Comparison of ENCODE assay signal across 9 cellular contexts in the genomic region with DNA sequence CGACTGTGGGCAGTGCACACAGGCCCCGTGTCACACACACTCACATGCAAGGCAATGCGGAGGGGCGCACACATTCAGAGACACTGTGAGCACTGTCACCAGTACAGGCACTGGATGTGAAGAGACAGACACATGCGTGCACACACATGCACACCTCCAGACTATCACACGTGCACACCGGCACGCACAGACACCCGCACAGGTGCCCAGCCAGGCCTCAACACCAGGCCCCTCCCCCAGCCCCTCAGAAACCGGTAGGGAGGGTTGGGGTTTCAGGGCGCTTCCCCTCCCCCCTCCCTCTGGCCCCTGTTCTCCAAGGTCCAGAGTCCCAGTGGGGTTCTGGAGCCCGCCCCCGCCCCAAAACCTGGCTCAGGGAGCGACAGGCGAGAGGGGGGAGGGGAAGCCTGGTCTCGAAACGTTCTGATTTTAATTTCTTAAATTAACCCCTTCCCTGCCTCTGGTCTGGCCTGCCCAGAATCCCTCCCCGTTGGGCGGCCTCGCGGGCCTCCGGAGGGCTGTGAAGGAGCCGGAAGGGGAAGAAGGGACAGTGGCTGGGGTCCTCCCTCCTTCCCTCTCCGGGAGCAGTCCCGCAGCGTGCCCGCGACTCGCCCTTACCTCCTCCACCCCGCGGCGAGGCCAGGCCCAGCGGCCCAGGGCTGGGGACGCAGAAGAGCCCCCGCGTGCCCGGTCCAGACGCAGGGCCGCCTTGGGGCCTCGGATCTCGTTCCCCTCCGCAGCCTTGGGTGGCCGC. TPM values are rescaled to one million over a fixed set of nuclear protein-coding genes. Genes with fewer than 3 reads are reported as not detected.
DNase-seq lines count a peak whose midpoint lies in the region; ATAC-seq and TF ChIP-seq lines count a peak whose summit lies in the region.
"Had no signal": no experiment of that assay in that cellular context is flagged by ENCODE, and none has a peak within 500 bp of the region (broad histone marks: within the 10 kb centered on the region; RNA-seq: fewer than 3 reads in every experiment).

No MANE protein-coding gene starts in this region.

- H3K36me3 Mint-ChIP-seq in dendritic cell treated with granulocyte-macrophage colony-stimulating factor and Interleukin-4, amounts not matched to agents 40 ng/mL and 50 ng/mL, for 4 days (ENCODE audit: low read depth), result peaks cover 8% of the 10 kb centered on the region

- H3K36me3 ChIP-seq in mucosa of rectum (ENCODE audit: control insufficient read depth in 2 of 2, insufficient read depth in 2 of 2, low read length in 2 of 2), result no peaks in the 10 kb centered on the region
- no peaks in the 10 kb centered on the region for H3K36me3 ChIP-seq in vagina
- H3K36me3 ChIP-seq: neutrophil had no signal

- TF ChIP-seq CTCF in vagina (IDR thresholded peaks at IDR 0.05), result no peak

- H3K9ac ChIP-seq in mucosa of rectum (ENCODE audit: low read depth in 1 of 2, low read length in 2 of 2), result no peak overlapping the region

- H3K4me1 ChIP-seq in mucosa of rectum (ENCODE audit: control insufficient read depth in 2 of 2, insufficient read depth in 2 of 2, low read length in 2 of 2), result peaks cover 0 to 2% of the 10 kb centered on the region in 2 donors
- H3K4me1 ChIP-seq in vagina, result peaks cover 21% of the 10 kb centered on the region

- intact Hi-C loops in dendritic cell treated with granulocyte-macrophage colony-stimulating factor and Interleukin-4, amounts not matched to agents 40 ng/mL and 50 ng/mL, for 4 days (cut with micrococcal nuclease), result loop anchor here (1.0 to 10.0 kb wide), 3 partner anchors 10 to 399 kb away; a partner anchor contains a TSS
- intact Hi-C loops in vagina (cut with DNase I), result no loop called here

- DNase-seq in activated T-cell treated with anti-CD3 and anti-CD28 coated beads for 48 hours (ENCODE audit: low read depth) (peak; percentile 42), activated T-cell treated with anti-CD3 and anti-CD28 coated beads for 4 hours (no peak), vagina (ENCODE audit: extremely low spot score in 2 of 2) (no peak), putamen (ENCODE audit: low spot score) (no peak)

- peak; percentile 55; the same call in 1 of the 2 replicates for TF ChIP-seq POLR2A in Raji (IDR thresholded peaks at IDR 0.05; ENCODE audit: insufficient read depth, low read depth, low read length)
- no peak for TF ChIP-seq POLR2A in vagina (IDR thresholded peaks at IDR 0.05)

- H3K9me3 ChIP-seq in mucosa of rectum (ENCODE audit: control insufficient read depth in 2 of 2, low read length in 2 of 2), result no peaks in the 10 kb centered on the region
- H3K9me3 ChIP-seq in vagina, result no peaks in the 10 kb centered on the region
- H3K9me3 ChIP-seq: neutrophil had no signal

- H3K4me1 Mint-ChIP-seq in dendritic cell treated with granulocyte-macrophage colony-stimulating factor and Interleukin-4, amounts not matched to agents 40 ng/mL and 50 ng/mL, for 4 days (ENCODE audit: low read depth), result peaks cover 53% of the 10 kb centered on the region

- H3K4me3 Mint-ChIP-seq in dendritic cell treated with granulocyte-macrophage colony-stimulating factor and Interleukin-4, amounts not matched to agents 40 ng/mL and 50 ng/mL, for 4 days, result peak overlapping the region; percentile 72

- no peak overlapping the region for H3K27ac ChIP-seq in mucosa of rectum (ENCODE audit: low read depth in 2 of 2, low read length in 2 of 2)
- H3K27ac ChIP-seq in vagina, result no peak overlapping the region
- H3K27ac ChIP-seq: neutrophil had no signal

- no peaks in the 10 kb centered on the region for H3K9me3 Mint-ChIP-seq in dendritic cell treated with granulocyte-macrophage colony-stimulating factor and Interleukin-4, amounts not matched to agents 40 ng/mL and 50 ng/mL, for 4 days

- peaks cover 8% of the 10 kb centered on the region for H3K27me3 Mint-ChIP-seq in dendritic cell treated with granulocyte-macrophage colony-stimulating factor and Interleukin-4, amounts not matched to agents 40 ng/mL and 50 ng/mL, for 4 days

- H3K27ac Mint-ChIP-seq in dendritic cell treated with granulocyte-macrophage colony-stimulating factor and Interleukin-4, amounts not matched to agents 40 ng/mL and 50 ng/mL, for 4 days, result peak overlapping the region; percentile 79

- peak overlapping the region; percentile 59 to 65 for H3K4me3 ChIP-seq in mucosa of rectum (ENCODE audit: low read length in 2 of 2)
- H3K4me3 ChIP-seq in vagina, result peak overlapping the region; percentile 50 to 69

- H3K27me3 ChIP-seq in mucosa of rectum (ENCODE audit: control insufficient read depth in 2 of 2, insufficient read depth in 2 of 2, low read length in 2 of 2) (peaks cover 0 to 3% of the 10 kb centered on the region in 2 donors), vagina (no peaks in the 10 kb centered on the region)

- peak; percentile 10 for ATAC-seq in HG02970 (IDR thresholded peaks at IDR 0.05; ENCODE audit: low FRiP score, unreplicated experiment)

RNA-seq across cellular contexts. Expression of a gene that starts 0.6 kb away (rescaled TPM):
- total RNA-seq in vagina, result 2.7 TPM

RNA-seq across cellular contexts. Expression of a gene that starts 9.6 kb away (rescaled TPM):
- total RNA-seq in vagina, result not detected

RNA-seq across cellular contexts. Expression of a gene that starts 49.6 kb away (rescaled TPM):
- total RNA-seq in vagina, result 188 TPM

RNA-seq across cellular contexts. Expression of a gene that starts 50.7 kb away (rescaled TPM):
- 8.1 TPM for total RNA-seq in vagina
